Comparison of ENCODE assay signal across 2 cellular contexts in genomic region chr15:74432271-74432967, GRCh38.
TF ChIP-seq lines count a peak whose summit lies in the region.

No MANE protein-coding gene starts in this region.

TF ChIP-seq in HEK293, 187 proteins besides CTCF, POLR2A, EP300 and RAD21:
- TF ChIP-seq ZBTB48 (tag by site-specific recombination; IDR thresholded peaks at IDR 0.05) (peak; percentile 44), ZBTB17 (tag by site-specific recombination; IDR thresholded peaks at IDR 0.05) (peak; percentile 95), ZNF776 (tag by site-specific recombination; IDR thresholded peaks at IDR 0.05; ENCODE audit: borderline replicate concordance) (no peak), ZFHX2 (tag by site-specific recombination; conservative IDR thresholded peaks at IDR 0.05) (no peak), ZNF223 (tag by site-specific recombination; IDR thresholded peaks at IDR 0.05) (peak; percentile 71; the same call in 1 of the 2 replicates), ZNF600 (tag by site-specific recombination; IDR thresholded peaks at IDR 0.05) (0 out of 2 replicates have a peak, but pooled peaks have one; percentile 34), ZXDB (tag by site-specific recombination; IDR thresholded peaks at IDR 0.05) (no peak), ZNF624 (tag by site-specific recombination; IDR thresholded peaks at IDR 0.05) (no peak), ZNF140 (tag by site-specific recombination; IDR thresholded peaks at IDR 0.05) (no peak), EGR2 (tag by site-specific recombination; IDR thresholded peaks at IDR 0.05; ENCODE audit: low read depth) (no peak), GLIS2 (tag by site-specific recombination; IDR thresholded peaks at IDR 0.05) (peak; percentile 53; the same call in 1 of the 2 replicates), ZNF324 (tag by site-specific recombination; IDR thresholded peaks at IDR 0.05) (no peak), ZBTB10 (tag by site-specific recombination; IDR thresholded peaks at IDR 0.05) (no peak), PATZ1 (tag by site-specific recombination; IDR thresholded peaks at IDR 0.05) (0 out of 2 replicates have a peak, but pooled peaks have one; percentile 38), ZFP3 (tag by site-specific recombination; IDR thresholded peaks at IDR 0.05; ENCODE audit: low read depth) (no peak), ZNF596 (tag by site-specific recombination; IDR thresholded peaks at IDR 0.05) (no peak)

TF ChIP-seq in K562, 482 proteins besides CTCF, POLR2A, EP300 and RAD21:
- TF ChIP-seq CHD1 (IDR thresholded peaks at IDR 0.05; ENCODE audit: low read length) = peak; percentile 80
- no peak for TF ChIP-seq IRF9 (tag; IDR thresholded peaks at IDR 0.05)
